ENCODE assay signal across 19 cellular contexts in the genomic region with DNA sequence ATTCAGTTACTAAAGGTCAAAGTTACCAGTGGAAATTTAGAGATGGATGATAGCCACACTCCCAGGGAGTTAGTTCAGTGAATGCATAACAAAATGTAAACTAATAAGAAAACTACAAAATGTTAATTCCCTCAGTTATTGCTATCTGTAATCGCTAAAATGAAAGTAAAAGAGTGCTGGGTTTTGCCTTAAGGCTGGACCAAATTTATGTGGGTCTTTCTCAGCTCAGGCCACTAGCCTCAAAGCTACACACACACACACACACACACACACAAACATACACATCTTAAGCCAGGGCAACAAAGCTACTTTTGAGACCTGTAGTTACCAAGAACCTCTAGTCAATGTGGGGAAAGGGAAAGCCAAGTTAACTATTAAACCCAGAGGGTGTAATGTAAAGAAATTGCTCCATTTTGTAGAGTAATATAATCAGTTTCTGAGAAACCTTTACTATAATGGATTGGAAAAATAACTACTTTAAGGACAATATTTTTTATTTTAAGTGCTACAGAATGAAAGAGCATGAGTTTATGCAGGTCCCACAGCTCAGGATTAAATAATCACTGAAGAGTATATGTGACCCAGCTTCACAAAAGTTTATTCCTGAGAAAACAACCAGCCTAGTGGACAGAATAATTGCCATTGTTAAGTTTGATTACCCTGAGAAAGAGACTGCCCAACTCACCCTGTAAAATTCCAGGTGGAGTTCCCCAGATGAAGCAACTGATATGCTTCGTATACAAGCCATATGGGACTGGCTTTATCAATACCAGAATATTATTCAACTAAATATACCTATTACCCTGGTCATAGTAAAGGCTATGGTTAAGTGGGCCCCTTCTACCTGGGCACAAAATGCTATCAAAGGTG. TPM values are rescaled to one million over a fixed set of nuclear protein-coding genes. Genes with fewer than 3 reads are reported as not detected.
DNase-seq lines count a peak whose midpoint lies in the region; ATAC-seq, FAIRE-seq and TF ChIP-seq lines count a peak whose summit lies in the region.
"Had no signal": no experiment of that assay in that cellular context is flagged by ENCODE, and none has a peak within 500 bp of the region (broad histone marks: within the 10 kb centered on the region; RNA-seq: fewer than 3 reads in every experiment).

No MANE protein-coding gene starts in this region.

- H3K27ac ChIP-seq in HepG2 (ENCODE audit: extremely low read length, insufficient read depth, low read length): no peak overlapping the region
- H3K27ac ChIP-seq in ascending aorta: no peak overlapping the region

- peak overlapping the region; percentile 34 for H2AFZ ChIP-seq in HepG2 (ENCODE audit: low read length)

- H4K20me1 ChIP-seq in HepG2 (ENCODE audit: insufficient read depth, low read length): no peaks in the 10 kb centered on the region

- BruUV-seq in HepG2 (replicated peaks; lab: Mats Ljungman, UMichigan): no TSS peak
- no TSS peak for BruUV-seq in MCF 10A (replicated peaks; lab: Mats Ljungman, UMichigan)

- TF ChIP-seq CTCF in HepG2 (CRISPR knock-in tag; IDR thresholded peaks at IDR 0.05) (no peak), ascending aorta (IDR thresholded peaks at IDR 0.05) (no peak), MCF 10A (IDR thresholded peaks at IDR 0.05; ENCODE audit: unreplicated experiment) (no peak), BE2C (IDR thresholded peaks at IDR 0.05; ENCODE audit: low read depth, low read length) (no peak)

- intact Hi-C loops in HepG2 (cut with micrococcal nuclease; ENCODE audit: unreplicated experiment) (loop anchor here (10.0 kb wide), 1 partner anchor 1394 kb away; no protein-coding TSS in a partner anchor), ascending aorta (cut with DNase I) (no loop called here), MCF 10A (cut with micrococcal nuclease) (no loop called here)
- intact Hi-C loops in activated CD4-positive, alpha-beta T cell treated with anti-CD3 and anti-CD28 coated beads, Interleukin-2, amount 10 ng/mL, durations not matched to agents 24 days and 14 days (cut with micrococcal nuclease): no loop called here

- H3K4me1 Mint-ChIP-seq in activated CD4-positive, alpha-beta T cell treated with anti-CD3 and anti-CD28 coated beads, Interleukin-2, amount 10 ng/mL, durations not matched to agents 24 days and 14 days: no peaks in the 10 kb centered on the region
- no peaks in the 10 kb centered on the region for H3K4me1 Mint-ChIP-seq in MCF 10A (ENCODE audit: insufficient read depth, unreplicated experiment)
- H3K4me1 Mint-ChIP-seq: CD4-positive, alpha-beta memory T cell; H9 had no signal

- no peaks in the 10 kb centered on the region for H3K79me2 ChIP-seq in HepG2 (ENCODE audit: insufficient read depth, low read length)

- H3K9me3 ChIP-seq in HepG2 (ENCODE audit: low read length): peaks cover 7% of the 10 kb centered on the region
- H3K9me3 ChIP-seq in ascending aorta: no peaks in the 10 kb centered on the region
- H3K9me3 ChIP-seq in BE2C: no peaks in the 10 kb centered on the region; the same call in 1 of the 2 replicates

- in situ Hi-C loops in HepG2 (cut with HindIII; ENCODE audit: extremely low pct_ligation_motif_present, low pct_unique_long_range_greater_than_20kb): no loop called here

- no peak overlapping the region for H3K4me3 Mint-ChIP-seq in activated CD4-positive, alpha-beta T cell treated with anti-CD3 and anti-CD28 coated beads, Interleukin-2, amount 10 ng/mL, durations not matched to agents 24 days and 14 days
- no peak overlapping the region for H3K4me3 Mint-ChIP-seq in MCF 10A (ENCODE audit: unreplicated experiment)
- H3K4me3 Mint-ChIP-seq: CD4-positive, alpha-beta memory T cell; H9 had no signal

- H3K36me3 Mint-ChIP-seq in activated CD4-positive, alpha-beta T cell treated with anti-CD3 and anti-CD28 coated beads, Interleukin-2, amount 10 ng/mL, durations not matched to agents 24 days and 14 days (ENCODE audit: low read depth): no peaks in the 10 kb centered on the region
- H3K36me3 Mint-ChIP-seq in MCF 10A (ENCODE audit: insufficient read depth, unreplicated experiment): no peaks in the 10 kb centered on the region
- H3K36me3 Mint-ChIP-seq: CD4-positive, alpha-beta memory T cell had no signal

- CTCF ChIA-PET in HepG2 (lab: Yijun Ruan, JAX; ENCODE audit: low intra/inter-chr PET ratio, low total read pairs): no interaction called here
- CTCF ChIA-PET in MCF 10A (lab: Yijun Ruan, JAX): interaction anchor here (0.7 kb wide), 1 partner anchor 19 kb away, joined by 3 read pairs; no protein-coding TSS in a partner anchor

- H3K27ac Mint-ChIP-seq in activated CD4-positive, alpha-beta T cell treated with anti-CD3 and anti-CD28 coated beads, Interleukin-2, amount 10 ng/mL, durations not matched to agents 24 days and 14 days: no peak overlapping the region
- no peak overlapping the region for H3K27ac Mint-ChIP-seq in MCF 10A (ENCODE audit: low read depth, unreplicated experiment)
- H3K27ac Mint-ChIP-seq: CD4-positive, alpha-beta memory T cell; H9 had no signal

- H3K9ac ChIP-seq in HepG2 (ENCODE audit: insufficient read depth, low read depth, low read length): no peak overlapping the region

- H3K4me3 ChIP-seq in HepG2 (replicated peaks in 1 of 3; ENCODE audit: insufficient read depth in 1 of 3, low read depth in 2 of 3, low read length in 3 of 3) (no peak overlapping the region), ascending aorta (no peak overlapping the region), BE2C (ENCODE audit: low read depth, low read length) (no peak overlapping the region)

- peaks cover 34% of the 10 kb centered on the region for H3K4me1 ChIP-seq in HepG2 (ENCODE audit: insufficient read depth, low read length)
- H3K4me1 ChIP-seq in ascending aorta: no peaks in the 10 kb centered on the region
- no peaks in the 10 kb centered on the region for H3K4me1 ChIP-seq in BE2C

- WGBS in HepG2 (ENCODE audit: low lambda C conversion rate): 94% methylated on average over 2 of the region's 2 CpGs

- TF ChIP-seq RAD21 in HepG2 (CRISPR knock-in tag; IDR thresholded peaks at IDR 0.05): no peak

- DNase-seq in GM19239 (ENCODE audit: insufficient read length, low spot score): no peak
- DNase-seq in OCI-M1 (lab: John Stamatoyannopoulos, UW): peak; percentile 12
- DNase-seq in HepG2 (ENCODE audit: low spot score): no peak
- no peak for DNase-seq in activated CD4-positive, alpha-beta T cell treated with anti-CD3 and anti-CD28 coated beads, Interleukin-2, amount 10 ng/mL, durations not matched to agents 24 days and 14 days
- DNase-seq in ascending aorta (ENCODE audit: low spot score in 2 of 2): no peak
- no peak for DNase-seq in MCF 10A (ENCODE audit: unreplicated experiment)
- DNase-seq in BE2C: no peak
- DNase-seq: DMS79 treated with DMSO at 0.1 percent for 48 hours, H9, KG1, NCI-H1092 treated with DMSO at 0.1 percent for 48 hours, NCI-H524 treated with DMSO at 0.1 percent for 48 hours, SHP77 treated with DMSO at 0.1 percent for 48 hours had no signal

- peak overlapping the region; percentile 41 for H3K4me2 ChIP-seq in HepG2 (ENCODE audit: low read depth, low read length)

- peak; percentile 85 for FAIRE-seq in GM19239 (lab: Jason Lieb, UNC)
- FAIRE-seq in HepG2 (lab: Jason Lieb, UNC): no peak
- FAIRE-seq: G401.6, GM12891 had no signal

- POLR2A ChIA-PET in HepG2 (lab: Yijun Ruan, JAX) (interaction anchor here (1.1 to 3.3 kb wide), 3 partner anchors 9 to 89 kb away, joined by 4 to 16 read pairs (median 5); partner anchors contain the start of gene UGT2A3), MCF 10A (lab: Yijun Ruan, JAX) (no interaction called here)

- H3K36me3 ChIP-seq in HepG2 (replicated peaks in 1 of 2; ENCODE audit: control insufficient read depth in 1 of 2, insufficient read depth in 2 of 2, low read length in 2 of 2) (no peaks in the 10 kb centered on the region), ascending aorta (no peaks in the 10 kb centered on the region), BE2C (no peaks in the 10 kb centered on the region)

- no peak for TF ChIP-seq EP300 in HepG2 (IDR thresholded peaks at IDR 0.05; ENCODE audit: low read depth in 2 of 2, low read length in 2 of 2)
- no peak for TF ChIP-seq EP300 in HepG2 (CRISPR knock-in tag; IDR thresholded peaks at IDR 0.05; ENCODE audit: borderline replicate concordance)

- H3K27me3 Mint-ChIP-seq in activated CD4-positive, alpha-beta T cell treated with anti-CD3 and anti-CD28 coated beads, Interleukin-2, amount 10 ng/mL, durations not matched to agents 24 days and 14 days: no peaks in the 10 kb centered on the region
- H3K27me3 Mint-ChIP-seq in MCF 10A (ENCODE audit: insufficient read depth, unreplicated experiment): no peaks in the 10 kb centered on the region
- H3K27me3 Mint-ChIP-seq: CD4-positive, alpha-beta memory T cell had no signal

- TF ChIP-seq POLR2A in HepG2 (IDR thresholded peaks at IDR 0.05; ENCODE audit: insufficient read depth in 1 of 2, low read depth in 2 of 2, low read length in 2 of 2): no peak

- no peak for ATAC-seq in HepG2

- no peaks in the 10 kb centered on the region for H3K9me3 Mint-ChIP-seq in activated CD4-positive, alpha-beta T cell treated with anti-CD3 and anti-CD28 coated beads, Interleukin-2, amount 10 ng/mL, durations not matched to agents 24 days and 14 days
- no peaks in the 10 kb centered on the region for H3K9me3 Mint-ChIP-seq in MCF 10A (ENCODE audit: unreplicated experiment)

- no peaks in the 10 kb centered on the region for H3K27me3 ChIP-seq in HepG2 (ENCODE audit: control insufficient read depth in 1 of 2, insufficient read depth in 2 of 2, low read length in 2 of 2)
- H3K27me3 ChIP-seq in ascending aorta: no peaks in the 10 kb centered on the region
- H3K27me3 ChIP-seq in BE2C: no peaks in the 10 kb centered on the region

RNA-seq across cellular contexts. Expression of gene UGT2A3, which starts 8.9 kb away (rescaled TPM):
- total RNA-seq in HepG2 (2016; rRNA removed; fragmentation: Illumina TruSeq; extraction: Trizol) (74.1 and 97.2 TPM in 2 replicates), ascending aorta (not detected), MCF 10A (2022) (not detected in 2 replicates)
- 6.3 and 6.5 TPM in 2 replicates for total RNA-seq in HepG2 (2016; cell fraction: cytosol; rRNA removed; fragmentation: Illumina TruSeq; extraction: Trizol; ENCODE audit: low read depth)
- total RNA-seq in HepG2 (2016; cell fraction: insoluble cytoplasmic fraction; rRNA removed; fragmentation: Illumina TruSeq; extraction: Trizol): 73.2 and 99.5 TPM in 2 replicates
- total RNA-seq in HepG2 (2016; cell fraction: membrane; rRNA removed; fragmentation: Illumina TruSeq; extraction: Trizol): 17.5 and 20.7 TPM in 2 replicates
- 94.2 and 98.1 TPM in 2 replicates for total RNA-seq in HepG2 (2016; cell fraction: nucleus; rRNA removed; fragmentation: Illumina TruSeq; extraction: Trizol)
- 61.3 and 61.4 TPM in 2 replicates for polyA plus RNA-seq in HepG2 (2011; rRNA removed)
- polyA plus RNA-seq in HepG2 (2011; cell fraction: cytosol; rRNA removed): 22.5 and 53.3 TPM in 2 replicates
- polyA plus RNA-seq in HepG2 (2011; cell fraction: nucleus; rRNA removed): 14.1 and 24.7 TPM in 2 replicates
- polyA plus RNA-seq in HepG2 (2012): 55.5 and 59.1 TPM in 2 replicates
- polyA plus RNA-seq in HepG2 (2016; cell fraction: cytosol; fragmentation: Illumina TruSeq; extraction: Trizol; ENCODE audit: low read depth): 3.0 and 3.5 TPM in 2 replicates
- polyA plus RNA-seq in HepG2 (2016; cell fraction: insoluble cytoplasmic fraction; fragmentation: Illumina TruSeq; extraction: Trizol; ENCODE audit: low read depth): 48.3 and 56.0 TPM in 2 replicates
- polyA plus RNA-seq in HepG2 (2016; cell fraction: membrane; fragmentation: Illumina TruSeq; extraction: Trizol; ENCODE audit: low read depth): 6.8 and 8.4 TPM in 2 replicates
- polyA plus RNA-seq in HepG2 (2016; cell fraction: nucleus; fragmentation: Illumina TruSeq; extraction: Trizol; ENCODE audit: insufficient read depth, low read depth): 79.8 and 82.7 TPM in 2 replicates
- polyA minus RNA-seq in HepG2 (2011; rRNA and poly(A)+ RNA removed; ENCODE audit: low replicate concordance): 21.0 TPM in 1 of 2 replicates, not detected in the other
- polyA minus RNA-seq in HepG2 (2011; cell fraction: cytosol; rRNA and poly(A)+ RNA removed): 30.6 and 42.4 TPM in 2 replicates
- polyA minus RNA-seq in HepG2 (2011; cell fraction: nucleus; rRNA and poly(A)+ RNA removed): 35.9 and 55.9 TPM in 2 replicates
- total RNA-seq in activated CD4-positive, alpha-beta T cell treated with anti-CD3 and anti-CD28 coated beads, Interleukin-2, amount 10 ng/mL, durations not matched to agents 24 days and 14 days: not detected in 2 replicates
- polyA plus RNA-seq in BE2C (2012; ENCODE audit: insufficient read depth, insufficient read length, low read depth): not detected
- total RNA-seq: CD4-positive, alpha-beta memory T cell; H9; M059J; T-helper 1 cell treated with Interleukin-12 subunit alpha and Interleukin-12 subunit beta and Interleukin-4 antibody, amounts not matched to agents 30 ng/mL and 1 ng/mL, for 36 hours had no signal
- polyA plus RNA-seq: BJ; CD4-positive, alpha-beta memory T cell had no signal
